In the genomic region with DNA sequence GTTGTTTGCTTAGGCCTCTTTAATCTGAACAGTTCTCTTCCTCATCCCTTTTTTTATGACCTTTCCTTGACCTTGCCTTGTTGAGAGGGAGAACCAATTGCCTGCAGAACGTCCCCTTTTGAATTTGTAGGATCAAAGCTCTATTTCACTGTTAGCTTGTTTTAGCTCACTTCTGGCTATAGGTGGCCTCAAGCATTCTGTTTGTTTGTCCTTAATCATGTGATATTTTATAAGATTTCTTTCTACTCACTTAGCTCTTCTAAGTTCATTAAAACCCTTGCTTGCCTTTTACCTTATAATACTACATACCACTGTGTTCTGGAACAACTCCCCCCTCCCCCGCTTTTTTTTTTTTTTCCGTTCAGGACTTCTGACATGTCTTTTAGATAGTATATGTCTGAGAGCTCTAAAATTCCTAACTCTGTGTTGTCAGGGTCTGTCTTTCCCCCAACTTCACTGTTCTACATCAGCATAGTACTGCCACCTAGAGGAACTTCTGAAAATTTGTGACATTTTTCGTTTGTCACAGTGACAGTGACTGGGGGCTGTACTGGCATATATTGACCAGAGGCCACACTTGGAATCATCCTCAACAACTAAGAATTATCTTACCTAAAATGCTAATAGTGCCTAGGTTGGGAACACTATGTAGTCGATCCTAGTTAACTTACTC, we compare ENCODE assay signal across 9 cellular contexts.
DNase-seq lines count a peak whose midpoint lies in the region; ATAC-seq, FAIRE-seq and TF ChIP-seq lines count a peak whose summit lies in the region.
"Had no signal": no experiment of that assay in that cellular context is flagged by ENCODE, and none has a peak within 500 bp of the region (broad histone marks: within the 10 kb centered on the region; RNA-seq: fewer than 3 reads in every experiment).

No MANE protein-coding gene starts in this region.

- CTCF ChIA-PET in AG04450 (lab: Charles Lee), result interaction anchor here (0.6 to 5.8 kb wide), 53 partner anchors 9 to 987 kb away, joined by 3 to 93 read pairs (median 4); no protein-coding TSS in a partner anchor

- 9% methylated on average over 5 of the region's 5 CpGs for WGBS in smooth muscle cell (ENCODE audit: low lambda C conversion rate)

- no peaks in the 10 kb centered on the region for H3K27me3 ChIP-seq in AG04450 (ENCODE audit: control insufficient read depth, insufficient read depth, low read length)
- no peaks in the 10 kb centered on the region for H3K27me3 ChIP-seq in smooth muscle cell (ENCODE audit: low read depth)
- H3K27me3 ChIP-seq: upper lobe of left lung had no signal

- no peaks in the 10 kb centered on the region for H3K79me2 ChIP-seq in smooth muscle cell (ENCODE audit: low read depth)

- H3K4me3 ChIP-seq in AG04450 (ENCODE audit: low read depth, low read length) (no peak overlapping the region), smooth muscle cell (no peak overlapping the region)
- H3K4me3 ChIP-seq: upper lobe of left lung had no signal

- H3K4me1 ChIP-seq in smooth muscle cell (ENCODE audit: low read depth), result peaks cover 8% of the 10 kb centered on the region
- H3K4me1 ChIP-seq: upper lobe of left lung had no signal

- H3K4me2 ChIP-seq in smooth muscle cell, result no peak overlapping the region

- H3F3A ChIP-seq in smooth muscle cell (ENCODE audit: low read depth), result no peaks in the 10 kb centered on the region

- ATAC-seq in HG03280 (IDR thresholded peaks at IDR 0.05; ENCODE audit: unreplicated experiment), result peak; percentile 72
- ATAC-seq in HG03439 (IDR thresholded peaks at IDR 0.05; ENCODE audit: unreplicated experiment), result no peak

- no peak for DNase-seq in AG04450 (ENCODE audit: low read depth, low spot score)
- DNase-seq in GM12892 (ENCODE audit: insufficient read length), result no peak
- DNase-seq in RPMI8226, result peak; percentile 11
- DNase-seq in fibroblast of peridontal ligament (ENCODE audit: extremely low read depth), result peak; percentile 15
- no peak for DNase-seq in smooth muscle cell (lab: John Stamatoyannopoulos, UW; ENCODE audit: unreplicated experiment)
- no peak for DNase-seq in activated effector memory CD4-positive, alpha-beta T cell treated with anti-CD3 and anti-CD28 coated beads, Interleukin-2, amount 50 U/mL, for 16 hours
- DNase-seq: upper lobe of left lung had no signal

- H3K9ac ChIP-seq in smooth muscle cell (ENCODE audit: low read depth), result no peak overlapping the region

- H3K9me3 ChIP-seq in AG04450 (ENCODE audit: control insufficient read depth, insufficient read depth, low read length) (no peaks in the 10 kb centered on the region), smooth muscle cell (replicated peaks; ENCODE audit: low read depth) (no peaks in the 10 kb centered on the region)
- H3K9me3 ChIP-seq: upper lobe of left lung had no signal

- POLR2A ChIA-PET in AG04450 (lab: Yijun Ruan, JAX), result no interaction called here

- TF ChIP-seq POLR2A in GM12892 (IDR thresholded peaks at IDR 0.05; ENCODE audit: low read depth, low read length), result no peak

- TF ChIP-seq CTCF in AG04450 (IDR thresholded peaks at IDR 0.05; ENCODE audit: low read depth, low read length), result peak; percentile 55
- peak; percentile 51 for TF ChIP-seq CTCF in smooth muscle cell (IDR thresholded peaks at IDR 0.05; ENCODE audit: borderline replicate concordance, insufficient read depth, poor library complexity, severe bottlenecking)

- no peak overlapping the region for H3K27ac ChIP-seq in AG04450 (ENCODE audit: low read depth, low read length)
- no peak overlapping the region for H3K27ac ChIP-seq in smooth muscle cell (ENCODE audit: low read depth)
- H3K27ac ChIP-seq: upper lobe of left lung had no signal

- H3K36me3 ChIP-seq in smooth muscle cell (ENCODE audit: low read depth), result no peaks in the 10 kb centered on the region
- H3K36me3 ChIP-seq: upper lobe of left lung had no signal

- peak; percentile 86 for FAIRE-seq in GM12892 (lab: Jason Lieb, UNC)

- no peaks in the 10 kb centered on the region for H4K20me1 ChIP-seq in smooth muscle cell (ENCODE audit: low read depth)

- H2AFZ ChIP-seq in smooth muscle cell (ENCODE audit: low read depth), result peak overlapping the region; percentile 46

Comparison
In these comparisons a context has a peak if more than half of its experiments do, and no peak if none do; other contexts are left out.
1. DNase-seq: peak in RPMI8226 (single experiment) and fibroblast of peridontal ligament (single experiment); none in AG04450 (single experiment), GM12892 (single experiment), smooth muscle cell (single experiment) and activated effector memory CD4-positive, alpha-beta T cell treated with anti-CD3 and anti-CD28 coated beads, Interleukin-2, amount 50 U/mL, for 16 hours (single experiment).